1 cellular context compared by ENCODE assay signal in genomic region chr1:22196641-22197040, GRCh38.
TF ChIP-seq lines count a peak whose summit lies in the region.

No MANE protein-coding gene starts in this region.

TF ChIP-seq in K562, 482 proteins besides CTCF, POLR2A, EP300 and RAD21 (continued from another document):
- TF ChIP-seq ZFP1 (CRISPR knock-in tag; IDR thresholded peaks at IDR 0.05): no peak
